In genomic region chr1:114521396-114522263, GRCh38 we compare ENCODE assay signal across 1 cellular context.
TF ChIP-seq lines count a peak whose summit lies in the region.

No MANE protein-coding gene starts in this region.

TF ChIP-seq in K562, 482 proteins besides CTCF, POLR2A, EP300 and RAD21 (continues in another document):
- TF ChIP-seq ETS1 (conservative IDR thresholded peaks at IDR 0.05; ENCODE audit: control insufficient read depth, low read depth, low read length): no peak
- TF ChIP-seq KDM1A (IDR thresholded peaks at IDR 0.05): peak in 1 of 2 experiments; percentile 25; a peak in 1 of 4 replicates
- no peak for TF ChIP-seq JUND (IDR thresholded peaks at IDR 0.05; ENCODE audit: borderline replicate concordance, low read depth, low read length)
- TF ChIP-seq JUND (tag; IDR thresholded peaks at IDR 0.05; ENCODE audit: borderline replicate concordance, low read depth, low read length): peak; percentile 40; the same call in 2 of the 3 replicates
- peak; percentile 41; the same call in 1 of the 2 replicates for TF ChIP-seq MTA2 (IDR thresholded peaks at IDR 0.05; ENCODE audit: low read depth)
- TF ChIP-seq DPF2 (IDR thresholded peaks at IDR 0.05): peak; percentile 25; the same call in 1 of the 2 replicates
- TF ChIP-seq CBFA2T3 (IDR thresholded peaks at IDR 0.05): peak; percentile 63
- TF ChIP-seq CXXC5 (CRISPR knock-in tag; IDR thresholded peaks at IDR 0.05): 0 out of 2 replicates have a peak, but pooled peaks have one; percentile 7
- TF ChIP-seq SETDB1 (IDR thresholded peaks at IDR 0.05; ENCODE audit: low read length): no peak
- TF ChIP-seq MCM3 (IDR thresholded peaks at IDR 0.05): no peak
- no peak for TF ChIP-seq BRCA1 (IDR thresholded peaks at IDR 0.05)
- no peak for TF ChIP-seq BRCA1 (CRISPR knock-in tag; IDR thresholded peaks at IDR 0.05)
- TF ChIP-seq HNRNPH1 (optimal IDR thresholded peaks at IDR 0.05; ENCODE audit: low read depth, low read length): no peak
- no peak for TF ChIP-seq KAT2B (IDR thresholded peaks at IDR 0.05; ENCODE audit: low read depth, low read length)
- TF ChIP-seq HLTF (IDR thresholded peaks at IDR 0.05): no peak
- 0 out of 2 replicates have a peak, but pooled peaks have one; percentile 20 for TF ChIP-seq NCOR1 (IDR thresholded peaks at IDR 0.05)
- TF ChIP-seq, protein P1, sequence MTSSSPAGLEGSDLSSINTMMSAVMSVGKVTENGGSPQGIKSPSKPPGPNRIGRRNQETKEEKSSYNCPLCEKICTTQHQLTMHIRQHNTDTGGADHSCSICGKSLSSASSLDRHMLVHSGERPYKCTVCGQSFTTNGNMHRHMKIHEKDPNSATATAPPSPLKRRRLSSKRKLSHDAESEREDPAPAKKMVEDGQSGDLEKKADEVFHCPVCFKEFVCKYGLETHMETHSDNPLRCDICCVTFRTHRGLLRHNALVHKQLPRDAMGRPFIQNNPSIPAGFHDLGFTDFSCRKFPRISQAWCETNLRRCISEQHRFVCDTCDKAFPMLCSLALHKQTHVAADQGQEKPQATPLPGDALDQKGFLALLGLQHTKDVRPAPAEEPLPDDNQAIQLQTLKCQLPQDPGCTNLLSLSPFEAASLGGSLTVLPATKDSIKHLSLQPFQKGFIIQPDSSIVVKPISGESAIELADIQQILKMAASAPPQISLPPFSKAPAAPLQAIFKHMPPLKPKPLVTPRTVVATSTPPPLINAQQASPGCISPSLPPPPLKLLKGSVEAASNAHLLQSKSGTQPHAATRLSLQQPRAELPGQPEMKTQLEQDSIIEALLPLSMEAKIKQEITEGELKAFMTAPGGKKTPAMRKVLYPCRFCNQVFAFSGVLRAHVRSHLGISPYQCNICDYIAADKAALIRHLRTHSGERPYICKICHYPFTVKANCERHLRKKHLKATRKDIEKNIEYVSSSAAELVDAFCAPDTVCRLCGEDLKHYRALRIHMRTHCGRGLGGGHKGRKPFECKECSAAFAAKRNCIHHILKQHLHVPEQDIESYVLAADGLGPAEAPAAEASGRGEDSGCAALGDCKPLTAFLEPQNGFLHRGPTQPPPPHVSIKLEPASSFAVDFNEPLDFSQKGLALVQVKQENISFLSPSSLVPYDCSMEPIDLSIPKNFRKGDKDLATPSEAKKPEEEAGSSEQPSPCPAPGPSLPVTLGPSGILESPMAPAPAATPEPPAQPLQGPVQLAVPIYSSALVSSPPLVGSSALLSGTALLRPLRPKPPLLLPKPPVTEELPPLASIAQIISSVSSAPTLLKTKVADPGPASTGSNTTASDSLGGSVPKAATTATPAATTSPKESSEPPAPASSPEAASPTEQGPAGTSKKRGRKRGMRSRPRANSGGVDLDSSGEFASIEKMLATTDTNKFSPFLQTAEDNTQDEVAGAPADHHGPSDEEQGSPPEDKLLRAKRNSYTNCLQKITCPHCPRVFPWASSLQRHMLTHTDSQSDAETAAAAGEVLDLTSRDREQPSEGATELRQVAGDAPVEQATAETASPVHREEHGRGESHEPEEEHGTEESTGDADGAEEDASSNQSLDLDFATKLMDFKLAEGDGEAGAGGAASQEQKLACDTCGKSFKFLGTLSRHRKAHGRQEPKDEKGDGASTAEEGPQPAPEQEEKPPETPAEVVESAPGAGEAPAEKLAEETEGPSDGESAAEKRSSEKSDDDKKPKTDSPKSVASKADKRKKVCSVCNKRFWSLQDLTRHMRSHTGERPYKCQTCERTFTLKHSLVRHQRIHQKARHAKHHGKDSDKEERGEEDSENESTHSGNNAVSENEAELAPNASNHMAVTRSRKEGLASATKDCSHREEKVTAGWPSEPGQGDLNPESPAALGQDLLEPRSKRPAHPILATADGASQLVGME (CRISPR knock-in tag; IDR thresholded peaks at IDR 0.05): no peak
- no peak for TF ChIP-seq POU5F1 (IDR thresholded peaks at IDR 0.05; ENCODE audit: borderline replicate concordance, low read depth, low read length, partially characterized antibody)
- TF ChIP-seq, protein P2, sequence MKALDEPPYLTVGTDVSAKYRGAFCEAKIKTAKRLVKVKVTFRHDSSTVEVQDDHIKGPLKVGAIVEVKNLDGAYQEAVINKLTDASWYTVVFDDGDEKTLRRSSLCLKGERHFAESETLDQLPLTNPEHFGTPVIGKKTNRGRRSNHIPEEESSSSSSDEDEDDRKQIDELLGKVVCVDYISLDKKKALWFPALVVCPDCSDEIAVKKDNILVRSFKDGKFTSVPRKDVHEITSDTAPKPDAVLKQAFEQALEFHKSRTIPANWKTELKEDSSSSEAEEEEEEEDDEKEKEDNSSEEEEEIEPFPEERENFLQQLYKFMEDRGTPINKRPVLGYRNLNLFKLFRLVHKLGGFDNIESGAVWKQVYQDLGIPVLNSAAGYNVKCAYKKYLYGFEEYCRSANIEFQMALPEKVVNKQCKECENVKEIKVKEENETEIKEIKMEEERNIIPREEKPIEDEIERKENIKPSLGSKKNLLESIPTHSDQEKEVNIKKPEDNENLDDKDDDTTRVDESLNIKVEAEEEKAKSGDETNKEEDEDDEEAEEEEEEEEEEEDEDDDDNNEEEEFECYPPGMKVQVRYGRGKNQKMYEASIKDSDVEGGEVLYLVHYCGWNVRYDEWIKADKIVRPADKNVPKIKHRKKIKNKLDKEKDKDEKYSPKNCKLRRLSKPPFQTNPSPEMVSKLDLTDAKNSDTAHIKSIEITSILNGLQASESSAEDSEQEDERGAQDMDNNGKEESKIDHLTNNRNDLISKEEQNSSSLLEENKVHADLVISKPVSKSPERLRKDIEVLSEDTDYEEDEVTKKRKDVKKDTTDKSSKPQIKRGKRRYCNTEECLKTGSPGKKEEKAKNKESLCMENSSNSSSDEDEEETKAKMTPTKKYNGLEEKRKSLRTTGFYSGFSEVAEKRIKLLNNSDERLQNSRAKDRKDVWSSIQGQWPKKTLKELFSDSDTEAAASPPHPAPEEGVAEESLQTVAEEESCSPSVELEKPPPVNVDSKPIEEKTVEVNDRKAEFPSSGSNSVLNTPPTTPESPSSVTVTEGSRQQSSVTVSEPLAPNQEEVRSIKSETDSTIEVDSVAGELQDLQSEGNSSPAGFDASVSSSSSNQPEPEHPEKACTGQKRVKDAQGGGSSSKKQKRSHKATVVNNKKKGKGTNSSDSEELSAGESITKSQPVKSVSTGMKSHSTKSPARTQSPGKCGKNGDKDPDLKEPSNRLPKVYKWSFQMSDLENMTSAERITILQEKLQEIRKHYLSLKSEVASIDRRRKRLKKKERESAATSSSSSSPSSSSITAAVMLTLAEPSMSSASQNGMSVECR (CRISPR knock-in tag; IDR thresholded peaks at IDR 0.05): no peak
- no peak for TF ChIP-seq ARNT (IDR thresholded peaks at IDR 0.05)
- no peak for TF ChIP-seq RB1 (IDR thresholded peaks at IDR 0.05; ENCODE audit: low read depth)
- TF ChIP-seq ZNF143 (CRISPR knock-in tag; IDR thresholded peaks at IDR 0.05): no peak
- TF ChIP-seq CTBP1 (IDR thresholded peaks at IDR 0.05; ENCODE audit: borderline replicate concordance): peak; percentile 48; the same call in 1 of the 2 replicates
- TF ChIP-seq NELFE (IDR thresholded peaks at IDR 0.05; ENCODE audit: insufficient read depth, insufficient read length): no peak
- TF ChIP-seq MTA3 (IDR thresholded peaks at IDR 0.05; ENCODE audit: borderline replicate concordance): no peak
- TF ChIP-seq BACH1 (tag; IDR thresholded peaks at IDR 0.05): no peak
- TF ChIP-seq, protein P3, sequence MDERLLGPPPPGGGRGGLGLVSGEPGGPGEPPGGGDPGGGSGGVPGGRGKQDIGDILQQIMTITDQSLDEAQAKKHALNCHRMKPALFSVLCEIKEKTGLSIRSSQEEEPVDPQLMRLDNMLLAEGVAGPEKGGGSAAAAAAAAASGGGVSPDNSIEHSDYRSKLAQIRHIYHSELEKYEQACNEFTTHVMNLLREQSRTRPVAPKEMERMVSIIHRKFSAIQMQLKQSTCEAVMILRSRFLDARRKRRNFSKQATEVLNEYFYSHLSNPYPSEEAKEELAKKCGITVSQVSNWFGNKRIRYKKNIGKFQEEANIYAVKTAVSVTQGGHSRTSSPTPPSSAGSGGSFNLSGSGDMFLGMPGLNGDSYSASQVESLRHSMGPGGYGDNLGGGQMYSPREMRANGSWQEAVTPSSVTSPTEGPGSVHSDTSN (CRISPR knock-in tag; IDR thresholded peaks at IDR 0.05; ENCODE audit: low read depth): no peak
- TF ChIP-seq, protein P3 (tag; conservative IDR thresholded peaks at IDR 0.05; ENCODE audit: low read depth): no peak
- 0 out of 2 replicates have a peak, but pooled peaks have one; percentile 14 for TF ChIP-seq ADNP (tag; IDR thresholded peaks at IDR 0.05)
- TF ChIP-seq CEBPZ (IDR thresholded peaks at IDR 0.05; ENCODE audit: borderline replicate concordance, low read depth, low read length): no peak
- TF ChIP-seq TAL1 (IDR thresholded peaks at IDR 0.05): peak; percentile 64
- TF ChIP-seq STAT5A (IDR thresholded peaks at IDR 0.05; ENCODE audit: borderline replicate concordance, low read length): 0 out of 2 replicates have a peak, but pooled peaks have one; percentile 17
- TF ChIP-seq HMGN3 (IDR thresholded peaks at IDR 0.05; ENCODE audit: borderline replicate concordance, extremely low read depth, insufficient read length, low read depth, low read length): no peak
- 0 out of 2 replicates have a peak, but pooled peaks have one; percentile 22 for TF ChIP-seq SMARCA4 (IDR thresholded peaks at IDR 0.05)
- TF ChIP-seq, protein P4, sequence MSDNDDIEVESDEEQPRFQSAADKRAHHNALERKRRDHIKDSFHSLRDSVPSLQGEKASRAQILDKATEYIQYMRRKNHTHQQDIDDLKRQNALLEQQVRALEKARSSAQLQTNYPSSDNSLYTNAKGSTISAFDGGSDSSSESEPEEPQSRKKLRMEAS (CRISPR knock-in tag; IDR thresholded peaks at IDR 0.05): peak; percentile 80
- TF ChIP-seq ZBTB7A (IDR thresholded peaks at IDR 0.05; ENCODE audit: borderline replicate concordance, control insufficient read depth, low read depth, low read length): peak; percentile 64; the same call in 1 of the 2 replicates
- peak; percentile 26 for TF ChIP-seq EGR1 (conservative IDR thresholded peaks at IDR 0.05)
- no peak for TF ChIP-seq CBX2 (IDR thresholded peaks at IDR 0.05; ENCODE audit: insufficient read depth, low read length, poor library complexity, severe bottlenecking)
- TF ChIP-seq ATF7 (IDR thresholded peaks at IDR 0.05): peak; percentile 68
- TF ChIP-seq STAT5B (CRISPR knock-in tag; IDR thresholded peaks at IDR 0.05): no peak
- TF ChIP-seq, protein P5, sequence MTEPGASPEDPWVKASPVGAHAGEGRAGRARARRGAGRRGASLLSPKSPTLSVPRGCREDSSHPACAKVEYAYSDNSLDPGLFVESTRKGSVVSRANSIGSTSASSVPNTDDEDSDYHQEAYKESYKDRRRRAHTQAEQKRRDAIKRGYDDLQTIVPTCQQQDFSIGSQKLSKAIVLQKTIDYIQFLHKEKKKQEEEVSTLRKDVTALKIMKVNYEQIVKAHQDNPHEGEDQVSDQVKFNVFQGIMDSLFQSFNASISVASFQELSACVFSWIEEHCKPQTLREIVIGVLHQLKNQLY (CRISPR knock-in tag; conservative IDR thresholded peaks at IDR 0.05): no peak
- TF ChIP-seq, protein P6, sequence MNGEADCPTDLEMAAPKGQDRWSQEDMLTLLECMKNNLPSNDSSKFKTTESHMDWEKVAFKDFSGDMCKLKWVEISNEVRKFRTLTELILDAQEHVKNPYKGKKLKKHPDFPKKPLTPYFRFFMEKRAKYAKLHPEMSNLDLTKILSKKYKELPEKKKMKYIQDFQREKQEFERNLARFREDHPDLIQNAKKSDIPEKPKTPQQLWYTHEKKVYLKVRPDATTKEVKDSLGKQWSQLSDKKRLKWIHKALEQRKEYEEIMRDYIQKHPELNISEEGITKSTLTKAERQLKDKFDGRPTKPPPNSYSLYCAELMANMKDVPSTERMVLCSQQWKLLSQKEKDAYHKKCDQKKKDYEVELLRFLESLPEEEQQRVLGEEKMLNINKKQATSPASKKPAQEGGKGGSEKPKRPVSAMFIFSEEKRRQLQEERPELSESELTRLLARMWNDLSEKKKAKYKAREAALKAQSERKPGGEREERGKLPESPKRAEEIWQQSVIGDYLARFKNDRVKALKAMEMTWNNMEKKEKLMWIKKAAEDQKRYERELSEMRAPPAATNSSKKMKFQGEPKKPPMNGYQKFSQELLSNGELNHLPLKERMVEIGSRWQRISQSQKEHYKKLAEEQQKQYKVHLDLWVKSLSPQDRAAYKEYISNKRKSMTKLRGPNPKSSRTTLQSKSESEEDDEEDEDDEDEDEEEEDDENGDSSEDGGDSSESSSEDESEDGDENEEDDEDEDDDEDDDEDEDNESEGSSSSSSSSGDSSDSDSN (IDR thresholded peaks at IDR 0.05; ENCODE audit: borderline replicate concordance in 1 of 2, low read depth in 2 of 2, low read length in 2 of 2): 0 out of 4 replicates have a peak, but pooled peaks of 1 of the 2 experiments have one; percentile 22
- TF ChIP-seq SPI1 (IDR thresholded peaks at IDR 0.05; ENCODE audit: borderline replicate concordance, low read depth, low read length): no peak
